20 cellular contexts compared by ENCODE assay signal in genomic region chr18:78650926-78651325, GRCh38.
DNase-seq lines count a peak whose midpoint lies in the region; ATAC-seq and TF ChIP-seq lines count a peak whose summit lies in the region.
"Had no signal": no experiment of that assay in that cellular context is flagged by ENCODE, and none has a peak within 500 bp of the region (broad histone marks: within the 10 kb centered on the region; RNA-seq: fewer than 3 reads in every experiment).

No MANE protein-coding gene starts in this region.

- H3K27ac ChIP-seq in BLaER1 (no peak overlapping the region), GM23338 (ENCODE audit: low read depth) (no peak overlapping the region)
- H3K27ac ChIP-seq: 22Rv1; BLaER1 treated with 17β-estradiol and CSF1 and Interleukin-3, amounts not matched to agents 10 nM and 100 nM had no signal

- H3K4me1 ChIP-seq in BLaER1: no peaks in the 10 kb centered on the region
- no peaks in the 10 kb centered on the region for H3K4me1 ChIP-seq in GM23338 (ENCODE audit: insufficient read depth)
- H3K4me1 ChIP-seq: HAP-1 had no signal

- H3K4me3 Mint-ChIP-seq in progenitor cell of endocrine pancreas (ENCODE audit: low read depth): no peak overlapping the region
- no peak overlapping the region for H3K4me3 Mint-ChIP-seq in GM23338
- H3K4me3 Mint-ChIP-seq: B cell; CD14-positive monocyte; CD4-positive, alpha-beta memory T cell; HFFc6 had no signal

- H3K9ac ChIP-seq in BLaER1: no peak overlapping the region
- H3K9ac ChIP-seq: BLaER1 treated with 17β-estradiol and CSF1 and Interleukin-3, amounts not matched to agents 10 nM and 100 nM had no signal

- H3K4me3 ChIP-seq in BLaER1 (no peak overlapping the region), GM23338 (no peak overlapping the region)
- H3K4me3 ChIP-seq: BLaER1 treated with 17β-estradiol and CSF1 and Interleukin-3, amounts not matched to agents 10 nM and 100 nM; HAP-1 had no signal

- ATAC-seq in HG02610 (IDR thresholded peaks at IDR 0.05; ENCODE audit: unreplicated experiment): no peak
- no peak for ATAC-seq in GM23338

- H3K4me2 ChIP-seq in BLaER1: peak overlapping the region; percentile 19; the same call in 1 of the 2 replicates
- no peak overlapping the region for H3K4me2 ChIP-seq in GM23338

- H3K36me3 Mint-ChIP-seq in progenitor cell of endocrine pancreas (ENCODE audit: insufficient read depth) (peaks cover 4% of the 10 kb centered on the region), GM23338 (ENCODE audit: low read depth) (peaks cover 44% of the 10 kb centered on the region)
- H3K36me3 Mint-ChIP-seq: CD14-positive monocyte had no signal

- peak; percentile 51 for DNase-seq in activated effector memory CD4-positive, alpha-beta T cell treated with anti-CD3 and anti-CD28 coated beads, Interleukin-2, amount 50 U/mL, for 16 hours
- no peak for DNase-seq in activated effector memory CD4-positive, alpha-beta T cell treated with Interleukin-2 at 50 U/mL for 16 hours
- DNase-seq in mesenteric fat pad (ENCODE audit: low spot score) (peak; percentile 83), progenitor cell of endocrine pancreas (ENCODE audit: low spot score, unreplicated experiment) (no peak), GM23338 (ENCODE audit: low spot score) (no peak)
- DNase-seq: Calu3; CD4-positive, alpha-beta memory T cell; COR-L47; DMS53; DMS79 treated with DMSO at 0.1 percent for 48 hours; GF-D8; GOT3; HFFc6 had no signal

- H3K27ac Mint-ChIP-seq in progenitor cell of endocrine pancreas (peak overlapping the region; percentile 69), GM23338 (no peak overlapping the region)
- H3K27ac Mint-ChIP-seq: B cell; CD4-positive, alpha-beta memory T cell; HFFc6 had no signal

- H3K4me1 Mint-ChIP-seq in progenitor cell of endocrine pancreas (ENCODE audit: low read depth) (no peaks in the 10 kb centered on the region), GM23338 (no peaks in the 10 kb centered on the region)
- H3K4me1 Mint-ChIP-seq: B cell; CD14-positive monocyte; CD4-positive, alpha-beta memory T cell had no signal

- H3K27me3 ChIP-seq in BLaER1: no peaks in the 10 kb centered on the region
- no peaks in the 10 kb centered on the region for H3K27me3 ChIP-seq in GM23338 (ENCODE audit: insufficient read depth)
- H3K27me3 ChIP-seq: BLaER1 treated with 17β-estradiol and CSF1 and Interleukin-3, amounts not matched to agents 10 nM and 100 nM had no signal

- H3K79me2 ChIP-seq in GM23338 (replicated peaks; ENCODE audit: insufficient read depth): no peaks in the 10 kb centered on the region

- peaks cover 49% of the 10 kb centered on the region for H3K9me3 ChIP-seq in BLaER1
- H3K9me3 ChIP-seq: HAP-1 had no signal

- H3K9me2 ChIP-seq in GM23338 (ENCODE audit: insufficient read depth): 0 out of 2 replicates have a peak, but pooled peaks cover 2% of the 10 kb centered on the region

- H3K9me3 Mint-ChIP-seq in progenitor cell of endocrine pancreas (ENCODE audit: low read depth): peaks cover 3% of the 10 kb centered on the region
- H3K9me3 Mint-ChIP-seq in GM23338: peaks cover 76% of the 10 kb centered on the region

- no peak overlapping the region for H2AFZ ChIP-seq in GM23338

- TF ChIP-seq CTCF in progenitor cell of endocrine pancreas (IDR thresholded peaks at IDR 0.05; ENCODE audit: unreplicated experiment) (no peak), GM23338 (conservative IDR thresholded peaks at IDR 0.05; ENCODE audit: low read depth in 2 of 2) (no peak)

- H3K36me3 ChIP-seq in BLaER1 (no peaks in the 10 kb centered on the region), GM23338 (ENCODE audit: insufficient read depth) (no peaks in the 10 kb centered on the region)
- H3K36me3 ChIP-seq: BLaER1 treated with 17β-estradiol and CSF1 and Interleukin-3, amounts not matched to agents 10 nM and 100 nM; HAP-1 had no signal

- peaks cover 6% of the 10 kb centered on the region for H3K27me3 Mint-ChIP-seq in progenitor cell of endocrine pancreas
- peaks cover 12% of the 10 kb centered on the region for H3K27me3 Mint-ChIP-seq in GM23338 (ENCODE audit: insufficient read depth, low read depth, poor library complexity)
- H3K27me3 Mint-ChIP-seq: B cell; CD4-positive, alpha-beta memory T cell had no signal

- no peaks in the 10 kb centered on the region for H3F3A ChIP-seq in GM23338 (replicated peaks; ENCODE audit: low read depth)

- H4K20me1 ChIP-seq in BLaER1 (no peaks in the 10 kb centered on the region), GM23338 (replicated peaks; ENCODE audit: insufficient read depth) (no peaks in the 10 kb centered on the region)
- H4K20me1 ChIP-seq: BLaER1 treated with 17β-estradiol and CSF1 and Interleukin-3, amounts not matched to agents 10 nM and 100 nM had no signal

TF ChIP-seq in GM23338, 12 proteins besides CTCF, POLR2A, EP300 and RAD21 (continues in another document):
- TF ChIP-seq REST (IDR thresholded peaks at IDR 0.05; ENCODE audit: unreplicated experiment) (no peak), JUNB (IDR thresholded peaks at IDR 0.05; ENCODE audit: unreplicated experiment) (no peak), ETS1 (IDR thresholded peaks at IDR 0.05) (no peak), NANOG (IDR thresholded peaks at IDR 0.05; ENCODE audit: borderline replicate concordance) (no peak), POLR2AphosphoS5 (IDR thresholded peaks at IDR 0.05; ENCODE audit: low read depth) (no peak), ZNF114 (CRISPR knock-in tag; IDR thresholded peaks at IDR 0.05) (no peak), CREB1 (CRISPR knock-in tag; IDR thresholded peaks at IDR 0.05; ENCODE audit: low read depth) (no peak), ZNF331 (CRISPR knock-in tag; IDR thresholded peaks at IDR 0.05; ENCODE audit: low read depth) (no peak), EZH2 (IDR thresholded peaks at IDR 0.05; ENCODE audit: low read depth, unreplicated experiment) (no peak), EZH2phosphoT487 (IDR thresholded peaks at IDR 0.05; ENCODE audit: unreplicated experiment) (no peak)

Comparison
In these comparisons a context has a peak if more than half of its experiments do, and no peak if none do; other contexts are left out.
1. DNase-seq: peak in activated effector memory CD4-positive, alpha-beta T cell treated with anti-CD3 and anti-CD28 coated beads, Interleukin-2, amount 50 U/mL, for 16 hours (single experiment) and mesenteric fat pad (single experiment); none in activated effector memory CD4-positive, alpha-beta T cell treated with Interleukin-2 at 50 U/mL for 16 hours (single experiment), progenitor cell of endocrine pancreas (single experiment) and GM23338 (single experiment).